ENCODE assay signal across 8 cellular contexts in genomic region chr16:8885674-8886592, GRCh38. TPM values are rescaled to one million over a fixed set of nuclear protein-coding genes. Genes with fewer than 3 reads are reported as not detected.
A peak's percentile ranks its signal among the peaks of the same experiment; 100 is the strongest.
DNase-seq lines count a peak whose midpoint lies in the region; ATAC-seq, FAIRE-seq and TF ChIP-seq lines count a peak whose summit lies in the region.

No MANE protein-coding gene starts in this region.

- H3K4me3 ChIP-seq in cardiac fibroblast (replicated peaks in 1 of 2; ENCODE audit: low read depth in 2 of 2, low read length in 2 of 2) (no peak overlapping the region), mucosa of descending colon (no peak overlapping the region)

- TF ChIP-seq CTCF in cardiac fibroblast (IDR thresholded peaks at IDR 0.05; ENCODE audit: low read depth, low read length) (peak; percentile 17), mucosa of descending colon (IDR thresholded peaks at IDR 0.05) (no peak)

- intact Hi-C loops in mucosa of descending colon (cut with DNase I, micrococcal nuclease): loop anchor here (5.0 to 10.0 kb wide), 3 partner anchors 56 to 231 kb away; no protein-coding TSS in a partner anchor

- peak; percentile 57 for ATAC-seq in mucosa of descending colon
- ATAC-seq in GM19328 (IDR thresholded peaks at IDR 0.05; ENCODE audit: unreplicated experiment): no peak

- peaks cover 21% of the 10 kb centered on the region for H3K4me1 ChIP-seq in mucosa of descending colon (ENCODE audit: low read depth)

- FAIRE-seq in GM19239 (lab: Jason Lieb, UNC): no peak

- DNase-seq in DMS53 (lab: John Stamatoyannopoulos, UW) (peak; percentile 77), LHCN-M2 (ENCODE audit: low read depth) (peak; percentile 70), cardiac fibroblast (ENCODE audit: low read depth in 2 of 2) (peak; percentile 42 to 50), mucosa of descending colon (peak in 2 of 3 donors; percentile 54 to 56), GM19239 (ENCODE audit: insufficient read length, low spot score) (no peak), pons (ENCODE audit: low spot score) (no peak)
- DNase-seq in effector CD8-positive, alpha-beta T cell (lab: John Stamatoyannopoulos, UW): no peak

- H3K9me3 ChIP-seq in mucosa of descending colon: no peaks in the 10 kb centered on the region

- H3K36me3 ChIP-seq in mucosa of descending colon (ENCODE audit: low read depth): no peaks in the 10 kb centered on the region

RNA-seq across cellular contexts. Expression of gene LITAFD, which starts 3.8 kb away (rescaled TPM):
- total RNA-seq in LHCN-M2 (2014; rRNA removed) (not detected in 2 replicates), mucosa of descending colon (not detected)
- not detected for polyA plus RNA-seq in LHCN-M2 (2012)

RNA-seq across cellular contexts. Expression of gene CARHSP1, which starts 17.1 kb away (rescaled TPM):
- total RNA-seq in LHCN-M2 (2014; rRNA removed) (220 and 222 TPM in 2 replicates), mucosa of descending colon (10 to 100 TPM; 42.7 to 69.4 (median 56.8) TPM)
- 202 TPM for polyA plus RNA-seq in LHCN-M2 (2012)

Comparison
In these comparisons a context has a peak if more than half of its experiments do, and no peak if none do; other contexts are left out.
1. DNase-seq: peak in DMS53 (single experiment), LHCN-M2 (single experiment), cardiac fibroblast (2 of 2) and mucosa of descending colon (2 of 3); none in GM19239 (single experiment), effector CD8-positive, alpha-beta T cell (single experiment) and pons (single experiment).